Comparison of ENCODE assay signal across 24 cellular contexts in genomic region chr20:59217162-59217561, GRCh38. TPM values are rescaled to one million over a fixed set of nuclear protein-coding genes. Genes with fewer than 3 reads are reported as not detected.
"Had no signal": no experiment of that assay in that cellular context is flagged by ENCODE, and none has a peak within 500 bp of the region (broad histone marks: within the 10 kb centered on the region; RNA-seq: fewer than 3 reads in every experiment).

No MANE protein-coding gene starts in this region.

- H3K36me3 ChIP-seq: ascending aorta, MG63 had no signal

- H3K27ac Mint-ChIP-seq: activated CD4-positive, alpha-beta memory T cell treated with anti-CD3 and anti-CD28 coated beads for 36 hours; activated CD4-positive, alpha-beta T cell treated with anti-CD3 and anti-CD28 coated beads, Interleukin-2, amount 10 ng/mL, durations not matched to agents 7 days and 5 days; activated naive CD8-positive, alpha-beta T cell treated with anti-CD3 and anti-CD28 coated beads, Interleukin-2, amount 50 U/mL, for 24 hours had no signal

- H3K27me3 ChIP-seq: ascending aorta, body of pancreas had no signal

- H3K9me3 Mint-ChIP-seq: activated CD4-positive, alpha-beta memory T cell treated with anti-CD3 and anti-CD28 coated beads for 36 hours; activated CD4-positive, alpha-beta T cell treated with anti-CD3 and anti-CD28 coated beads, Interleukin-2, amount 10 ng/mL, durations not matched to agents 7 days and 5 days; activated naive CD4-positive, alpha-beta T cell treated with anti-CD3 and anti-CD28 coated beads, Interleukin-2, amount 50 U/mL, for 72 hours; activated naive CD8-positive, alpha-beta T cell treated with anti-CD3 and anti-CD28 coated beads, Interleukin-2, amount 50 U/mL, for 24 hours; activated T-cell treated with anti-CD3 and anti-CD28 coated beads, Interleukin-2, amount 50 U/mL, for 4 hours; central memory CD8-positive, alpha-beta T cell; T-cell had no signal

- H3K27ac ChIP-seq: ascending aorta, body of pancreas had no signal

- H3K9me3 ChIP-seq: ascending aorta, body of pancreas, MG63 had no signal

- H3K27me3 Mint-ChIP-seq: activated CD4-positive, alpha-beta memory T cell treated with anti-CD3 and anti-CD28 coated beads for 36 hours; activated CD4-positive, alpha-beta T cell treated with anti-CD3 and anti-CD28 coated beads, Interleukin-2, amount 10 ng/mL, durations not matched to agents 7 days and 5 days; activated naive CD8-positive, alpha-beta T cell treated with anti-CD3 and anti-CD28 coated beads, Interleukin-2, amount 50 U/mL, for 24 hours; central memory CD8-positive, alpha-beta T cell; T-cell had no signal

- H3K4me3 Mint-ChIP-seq: activated CD4-positive, alpha-beta memory T cell treated with anti-CD3 and anti-CD28 coated beads for 36 hours; activated CD4-positive, alpha-beta T cell treated with anti-CD3 and anti-CD28 coated beads, Interleukin-2, amount 10 ng/mL, durations not matched to agents 7 days and 5 days; activated naive CD8-positive, alpha-beta T cell treated with anti-CD3 and anti-CD28 coated beads, Interleukin-2, amount 50 U/mL, for 24 hours; activated T-cell treated with anti-CD3 and anti-CD28 coated beads, Interleukin-2, amount 50 U/mL, for 4 hours; central memory CD8-positive, alpha-beta T cell; T-cell had no signal

- ATAC-seq: activated naive CD4-positive, alpha-beta T cell treated with anti-CD3 and anti-CD28 coated beads, Interleukin-2, amount 50 U/mL, for 72 hours; activated naive CD8-positive, alpha-beta T cell treated with anti-CD3 and anti-CD28 coated beads, Interleukin-2, amount 50 U/mL, for 24 hours; activated T-cell treated with anti-CD3 and anti-CD28 coated beads, Interleukin-2, amount 50 U/mL, for 4 hours; body of pancreas; T-cell had no signal

- DNase-seq: activated CD4-positive, alpha-beta memory T cell treated with anti-CD3 and anti-CD28 coated beads for 36 hours; activated CD4-positive, alpha-beta T cell treated with anti-CD3 and anti-CD28 coated beads, Interleukin-2, amount 10 ng/mL, durations not matched to agents 7 days and 5 days; activated CD4-positive, CD25-positive, alpha-beta regulatory T cell; activated CD8-positive, alpha-beta memory T cell treated with anti-CD3 and anti-CD28 coated beads for 24 hours; activated effector memory CD4-positive, alpha-beta T cell treated with anti-CD3 and anti-CD28 coated beads, Interleukin-2, amount 50 U/mL, for 16 hours; activated naive CD4-positive, alpha-beta T cell treated with Interleukin-2 at 50 U/mL for 16 hours; activated naive CD8-positive, alpha-beta T cell treated with anti-CD3 and anti-CD28 coated beads, Interleukin-2, amount 50 U/mL, for 24 hours; activated T-cell treated with anti-CD3 and anti-CD28 coated beads, Interleukin-2, amount 50 U/mL, for 4 hours; amniotic stem cell; MG63; NCI-H1092; NCI-H1417; NCI-H2029; NCI-H510A treated with DMSO at 0.1 percent for 48 hours; NK-92 treated with Interleukin-12 subunit alpha and Interleukin-12 subunit beta, amount 100 ng/mL, for 24 hours; SIG-M5; T-cell; T-helper 2 cell; T1000 had no signal

- H3K4me3 ChIP-seq: ascending aorta, body of pancreas, MG63 had no signal

- H3K36me3 Mint-ChIP-seq: activated CD4-positive, alpha-beta memory T cell treated with anti-CD3 and anti-CD28 coated beads for 36 hours; activated naive CD4-positive, alpha-beta T cell treated with anti-CD3 and anti-CD28 coated beads, Interleukin-2, amount 50 U/mL, for 72 hours had no signal

RNA-seq across cellular contexts. Expression of gene ZNF831, which starts 53.5 kb away (rescaled TPM):
- total RNA-seq: bronchial epithelial cell had no signal
